Comparison of ENCODE assay signal across 13 cellular contexts in the genomic region with DNA sequence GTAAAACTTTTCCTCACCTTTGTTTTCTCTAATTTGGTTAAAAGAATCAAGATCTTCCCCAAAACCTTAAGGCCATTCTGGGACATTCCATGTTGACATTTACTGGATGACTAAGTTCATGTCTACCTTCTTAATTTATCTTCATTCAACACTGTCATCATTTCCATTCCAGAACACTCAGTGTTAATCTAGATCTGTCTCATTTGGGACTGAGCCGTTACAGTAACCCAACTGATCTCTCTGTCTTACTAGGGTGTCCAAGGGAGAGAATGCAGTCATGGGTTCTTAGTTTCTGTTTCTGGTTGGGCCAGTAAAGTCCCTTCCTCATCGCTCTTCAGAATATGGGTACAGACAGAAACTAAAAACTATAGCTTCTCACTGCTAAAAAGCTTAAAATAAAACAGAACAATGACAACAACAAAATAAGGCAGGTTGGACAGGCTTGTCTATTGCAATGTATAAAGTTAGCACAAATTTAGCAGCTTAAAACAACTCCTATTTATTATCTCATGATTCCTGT.
DNase-seq lines count a peak whose midpoint lies in the region; ATAC-seq lines count a peak whose summit lies in the region.
"Had no signal": no experiment of that assay in that cellular context is flagged by ENCODE, and none has a peak within 500 bp of the region (broad histone marks: within the 10 kb centered on the region; RNA-seq: fewer than 3 reads in every experiment).

No MANE protein-coding gene starts in this region.

- H3K36me3 Mint-ChIP-seq in activated naive CD4-positive, alpha-beta T cell treated with anti-CD3 and anti-CD28 coated beads, Interleukin-2, amount 50 U/mL, for 72 hours, result peaks cover 4 to 7% of the 10 kb centered on the region in 2 donors
- no peaks in the 10 kb centered on the region for H3K36me3 Mint-ChIP-seq in immature natural killer cell

- no peaks in the 10 kb centered on the region for H3K27me3 Mint-ChIP-seq in immature natural killer cell (ENCODE audit: low read depth in 3 of 3)

- peak; percentile 69 to 95 for ATAC-seq in activated naive CD4-positive, alpha-beta T cell treated with anti-CD3 and anti-CD28 coated beads, Interleukin-2, amount 50 U/mL, for 72 hours
- ATAC-seq in GM21717 (IDR thresholded peaks at IDR 0.05; ENCODE audit: unreplicated experiment) (peak; percentile 80), HG03159 (IDR thresholded peaks at IDR 0.05; ENCODE audit: unreplicated experiment) (peak; percentile 81)

- in situ Hi-C loops in ACHN (cut with HindIII; ENCODE audit: low pct_ligation_motif_present, low pct_unique_long_range_greater_than_20kb, low sequenced_read_pairs), result no loop called here

- H3K9me3 Mint-ChIP-seq in activated naive CD4-positive, alpha-beta T cell treated with anti-CD3 and anti-CD28 coated beads, Interleukin-2, amount 50 U/mL, for 72 hours, result peaks cover 3 to 18% of the 10 kb centered on the region in 2 donors
- H3K9me3 Mint-ChIP-seq in immature natural killer cell, result peaks cover 5 to 17% (median 9%) of the 10 kb centered on the region in 6 donors

- no peak overlapping the region for H3K4me3 Mint-ChIP-seq in immature natural killer cell

- no peaks in the 10 kb centered on the region for H3K4me1 Mint-ChIP-seq in immature natural killer cell

- DNase-seq in activated naive CD4-positive, alpha-beta T cell treated with anti-CD3 and anti-CD28 coated beads, Interleukin-2, amount 50 U/mL, for 72 hours (ENCODE audit: low spot score in 2 of 2), result no peak
- DNase-seq in activated naive CD4-positive, alpha-beta T cell (lab: John Stamatoyannopoulos, UW), result no peak
- DNase-seq in HUDEP-2 (lab: John Stamatoyannopoulos, UW; ENCODE audit: unreplicated experiment in 76 of 76), result no peak
- no peak for DNase-seq in AML-193 (lab: John Stamatoyannopoulos, UW)
- DNase-seq in immature natural killer cell, result no peak
- no peak for DNase-seq in ACHN
- DNase-seq: adrenal gland; effector memory CD4-positive, alpha-beta T cell; posterior cingulate gyrus; SK-N-SH; stimulated activated CD4-positive, alpha-beta T cell treated with anti-CD3 and anti-CD28 coated beads, Interleukin-4, amount 100 ng/mL, for 4 hours had no signal

- peak overlapping the region in 1 of 2 donors; percentile 29 for H3K27ac Mint-ChIP-seq in activated naive CD4-positive, alpha-beta T cell treated with anti-CD3 and anti-CD28 coated beads, Interleukin-2, amount 50 U/mL, for 72 hours
- no peak overlapping the region for H3K27ac Mint-ChIP-seq in immature natural killer cell
